15 cellular contexts compared by ENCODE assay signal in the genomic region with DNA sequence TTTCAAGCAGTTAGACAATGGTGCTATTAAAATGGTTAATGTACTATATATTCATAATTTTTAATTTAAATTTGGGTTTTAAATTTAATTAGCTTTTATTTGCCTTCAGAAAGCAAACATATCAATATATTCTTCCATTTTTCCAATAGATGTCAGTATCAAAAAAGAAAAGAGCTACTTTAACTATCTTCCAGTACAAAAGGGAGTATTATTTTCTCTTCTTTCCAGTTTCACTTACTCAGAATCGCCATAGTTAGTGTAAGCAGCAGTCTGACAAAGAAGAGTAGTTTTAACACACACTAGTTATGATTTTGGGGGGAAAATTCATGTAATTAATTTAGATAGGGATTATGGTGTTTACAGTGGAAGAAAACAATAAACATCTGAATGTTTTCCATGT.
DNase-seq lines count a peak whose midpoint lies in the region; ATAC-seq and TF ChIP-seq lines count a peak whose summit lies in the region.
"Had no signal": no experiment of that assay in that cellular context is flagged by ENCODE, and none has a peak within 500 bp of the region (broad histone marks: within the 10 kb centered on the region; RNA-seq: fewer than 3 reads in every experiment).

No MANE protein-coding gene starts in this region.

- in situ Hi-C loops in GM23248 (cut with MboI): no loop called here

- H3K27me3 ChIP-seq in GM23248 (replicated peaks; ENCODE audit: insufficient read depth): no peaks in the 10 kb centered on the region

- H2AFZ ChIP-seq in GM23248: 0 out of 2 replicates have a peak overlapping the region, but pooled peaks have one; percentile 14

- no peak overlapping the region for H3K27ac Mint-ChIP-seq in chondrocyte (ENCODE audit: unreplicated experiment)
- H3K27ac Mint-ChIP-seq: CD14-positive monocyte; CD8-positive, alpha-beta T cell had no signal

- no peak overlapping the region for H3K4me3 ChIP-seq in GM23248
- H3K4me3 ChIP-seq: A549 had no signal

- H3K79me2 ChIP-seq in GM23248 (ENCODE audit: insufficient read depth): no peaks in the 10 kb centered on the region

- H3K36me3 ChIP-seq in GM23248 (ENCODE audit: low read depth): no peaks in the 10 kb centered on the region

- ATAC-seq in sciatic nerve (peak; percentile 71), HG02885 (IDR thresholded peaks at IDR 0.05; ENCODE audit: poor library complexity, unreplicated experiment) (no peak)
- ATAC-seq in activated T-cell treated with anti-CD3 and anti-CD28 coated beads, Interleukin-2, amount 50 U/mL, for 4 hours: no peak
- ATAC-seq: A549; CD8-positive, alpha-beta T cell had no signal

- H3K9me3 Mint-ChIP-seq in chondrocyte (ENCODE audit: low read depth): peaks cover 5% of the 10 kb centered on the region
- H3K9me3 Mint-ChIP-seq in activated T-cell treated with anti-CD3 and anti-CD28 coated beads, Interleukin-2, amount 50 U/mL, for 4 hours: peaks cover 14% of the 10 kb centered on the region

- 0 out of 2 replicates have a peak, but pooled peaks cover 10% of the 10 kb centered on the region for H3K4me1 ChIP-seq in GM23248 (ENCODE audit: insufficient read depth)
- H3K4me1 ChIP-seq: A549 had no signal

- H3K4me2 ChIP-seq in GM23248 (ENCODE audit: unreplicated experiment): no peak overlapping the region
- H3K4me2 ChIP-seq: A549 had no signal

- 13 to 14% methylated on average over 1 of the region's 1 CpG for WGBS in GM23248 (ENCODE audit: low coverage in 1 of 2, low lambda C conversion rate in 2 of 2, missing lambda C conversion rate in 2 of 2), 2 experiments

- no peak overlapping the region for H3K9ac ChIP-seq in GM23248

- no peak overlapping the region for H3K27ac ChIP-seq in GM23248
- H3K27ac ChIP-seq: A549 had no signal

- H3K9me2 ChIP-seq in GM23248 (ENCODE audit: insufficient read depth): no peaks in the 10 kb centered on the region

- H3K4me1 Mint-ChIP-seq in chondrocyte (ENCODE audit: low read depth): peaks cover 7% of the 10 kb centered on the region
- H3K4me1 Mint-ChIP-seq in activated T-cell treated with anti-CD3 and anti-CD28 coated beads, Interleukin-2, amount 50 U/mL, for 4 hours (ENCODE audit: low read depth): no peaks in the 10 kb centered on the region
- H3K4me1 Mint-ChIP-seq: CD14-positive monocyte had no signal

- H3K9me3 ChIP-seq in GM23248 (ENCODE audit: low read depth): no peaks in the 10 kb centered on the region
- H3K9me3 ChIP-seq: A549 had no signal

- TF ChIP-seq CTCF in chondrocyte (IDR thresholded peaks at IDR 0.05): peak; percentile 51

- intact Hi-C loops in sciatic nerve (cut with DNase I): no loop called here

- H4K20me1 ChIP-seq in GM23248 (ENCODE audit: insufficient read depth): no peaks in the 10 kb centered on the region

- H3K4me3 Mint-ChIP-seq in chondrocyte (ENCODE audit: unreplicated experiment): no peak overlapping the region
- no peak overlapping the region for H3K4me3 Mint-ChIP-seq in activated T-cell treated with anti-CD3 and anti-CD28 coated beads, Interleukin-2, amount 50 U/mL, for 4 hours
- H3K4me3 Mint-ChIP-seq: CD14-positive monocyte; CD8-positive, alpha-beta T cell had no signal

- peaks cover 5% of the 10 kb centered on the region; the same call in 1 of the 2 replicates for H3F3A ChIP-seq in GM23248 (ENCODE audit: insufficient read depth)

- no peaks in the 10 kb centered on the region for H3K27me3 Mint-ChIP-seq in chondrocyte (ENCODE audit: low read depth)
- H3K27me3 Mint-ChIP-seq in activated T-cell treated with anti-CD3 and anti-CD28 coated beads, Interleukin-2, amount 50 U/mL, for 4 hours (ENCODE audit: low read depth): no peaks in the 10 kb centered on the region

- H3K36me3 Mint-ChIP-seq in chondrocyte (ENCODE audit: low read depth): no peaks in the 10 kb centered on the region
- no peaks in the 10 kb centered on the region for H3K36me3 Mint-ChIP-seq in activated T-cell treated with anti-CD3 and anti-CD28 coated beads, Interleukin-2, amount 50 U/mL, for 4 hours (ENCODE audit: insufficient read depth)
- H3K36me3 Mint-ChIP-seq: CD14-positive monocyte; CD8-positive, alpha-beta T cell had no signal

- DNase-seq in GM23248: peak; percentile 2
- DNase-seq in LHCN-M2 (ENCODE audit: low read depth): peak; percentile 38
- DNase-seq in chondrocyte (ENCODE audit: low spot score): no peak
- DNase-seq in sciatic nerve (ENCODE audit: low spot score): no peak
- DNase-seq in SHP77 treated with DMSO at 0.1 percent for 48 hours (lab: John Stamatoyannopoulos, UW): no peak
- DNase-seq in activated T-cell treated with anti-CD3 and anti-CD28 coated beads, Interleukin-2, amount 50 U/mL, for 4 hours: no peak
- DNase-seq: CD8-positive, alpha-beta T cell; COR-L47; DMS153; GF-D8; H7; IMR-90 had no signal

Comparison
In these comparisons a context has a peak if more than half of its experiments do, and no peak if none do; other contexts are left out.
1. DNase-seq: peak in GM23248 (single experiment) and LHCN-M2 (single experiment); none in chondrocyte (single experiment), sciatic nerve (single experiment), SHP77 treated with DMSO at 0.1 percent for 48 hours (single experiment) and activated T-cell treated with anti-CD3 and anti-CD28 coated beads, Interleukin-2, amount 50 U/mL, for 4 hours (single experiment).